In genomic region chr2:9142551-9143263, GRCh38 we compare ENCODE assay signal across 8 cellular contexts.
A peak's percentile ranks its signal among the peaks of the same experiment; 100 is the strongest.
DNase-seq lines count a peak whose midpoint lies in the region; ATAC-seq lines count a peak whose summit lies in the region.

No MANE protein-coding gene starts in this region.

- in situ Hi-C loops in SK-MEL-5 (cut with HindIII; ENCODE audit: low pct_unique_long_range_greater_than_20kb, low sequenced_read_pairs) = loop anchor here (5.0 kb wide), 1 partner anchor 65 kb away; the partner anchor contains the start of gene ASAP2

- H3K27ac ChIP-seq in substantia nigra (ENCODE audit: low read depth, low read length, poor library complexity, severe bottlenecking) = no peak overlapping the region

- peak; percentile 89 for DNase-seq in DMS 273 (lab: John Stamatoyannopoulos, UW; ENCODE audit: unreplicated experiment)
- DNase-seq in Jurkat, Clone E6-1 (ENCODE audit: low read depth, low spot score) = peak; percentile 40
- DNase-seq in SK-MEL-5 (ENCODE audit: low read depth, low spot score) = peak; percentile 87
- peak; percentile 84 for DNase-seq in activated naive CD4-positive, alpha-beta T cell treated with Interleukin-2 at 50 U/mL for 16 hours
- DNase-seq in globus pallidus (ENCODE audit: low spot score) = peak; percentile 59
- DNase-seq in nucleus accumbens (lab: John Stamatoyannopoulos, UW) = peak in 53 of 56 donors; percentile 26 to 90 (median 72)
- peak in 48 of 49 donors; percentile 20 to 84 (median 66) for DNase-seq in substantia nigra (lab: John Stamatoyannopoulos, UW)

- peak; percentile 88 for ATAC-seq in GM21390 (IDR thresholded peaks at IDR 0.05; ENCODE audit: unreplicated experiment)

- peak overlapping the region; percentile 33 for H3K4me3 ChIP-seq in Jurkat, Clone E6-1 (ENCODE audit: low read length)
